ENCODE assay signal across 13 cellular contexts in genomic region chr7:83588602-83589240, GRCh38.
"Had no signal": no experiment of that assay in that cellular context is flagged by ENCODE, and none has a peak within 500 bp of the region (broad histone marks: within the 10 kb centered on the region; RNA-seq: fewer than 3 reads in every experiment).

No MANE protein-coding gene starts in this region.

- H3K36me3 ChIP-seq: cardiac muscle cell, heart right ventricle, tibial nerve, vagina had no signal

- H3K27me3 ChIP-seq: cardiac muscle cell, heart right ventricle, tibial nerve, vagina had no signal

- H3K4me3 ChIP-seq: cardiac muscle cell, heart right ventricle, tibial nerve, vagina had no signal

- DNase-seq: activated CD4-positive, alpha-beta T cell treated with anti-CD3 and anti-CD28 coated beads, Interleukin-2, amount 10 ng/mL, durations not matched to agents 7 days and 5 days; activated CD8-positive, alpha-beta memory T cell treated with anti-CD3 and anti-CD28 coated beads, Interleukin-2, amount 50 U/mL, for 48 hours; activated naive CD4-positive, alpha-beta T cell; aorta; heart right ventricle; mesendoderm; occipital lobe; stimulated activated CD4-positive, alpha-beta T cell treated with anti-CD3 and anti-CD28 coated beads, Interleukin-4, amount 100 ng/mL, for 1 hour; stimulated activated naive B cell treated with anti-CD40 and anti-IgM and Interleukin-4, amounts not matched to agents 10 μg/mL and 1 μg/mL and 100 μg/mL, for 72 hours had no signal

- H3K4me1 ChIP-seq: heart right ventricle, tibial nerve, vagina had no signal

- ATAC-seq: esophagus mucosa; heart right ventricle; stimulated activated naive B cell treated with anti-CD40 and anti-IgM and Interleukin-4, amounts not matched to agents 10 μg/mL and 1 μg/mL and 100 μg/mL, for 72 hours had no signal

- H3K27ac ChIP-seq: cardiac muscle cell, heart right ventricle, tibial nerve, vagina had no signal

- H3K9me3 ChIP-seq: heart right ventricle, tibial nerve, vagina had no signal
